In genomic region chr7:93711926-93712325, GRCh38 we compare ENCODE assay signal across 21 cellular contexts.
DNase-seq lines count a peak whose midpoint lies in the region; ATAC-seq, FAIRE-seq and TF ChIP-seq lines count a peak whose summit lies in the region.
"Had no signal": no experiment of that assay in that cellular context is flagged by ENCODE, and none has a peak within 500 bp of the region (broad histone marks: within the 10 kb centered on the region; RNA-seq: fewer than 3 reads in every experiment).

No MANE protein-coding gene starts in this region.

- no peak for FAIRE-seq in K562 (lab: Jason Lieb, UNC)
- FAIRE-seq in pancreas (lab: Jason Lieb, UNC) = no peak
- FAIRE-seq: A549, D721Med, G401.6, GM12891, GM19239 had no signal

- ATAC-seq in K562 (no peak), GM21381 (IDR thresholded peaks at IDR 0.05; ENCODE audit: unreplicated experiment) (no peak), pancreas (no peak)
- ATAC-seq: A549; CD8-positive, alpha-beta T cell had no signal

- H3K36me3 ChIP-seq in SK-N-MC (ENCODE audit: insufficient read depth, low read length) (no peaks in the 10 kb centered on the region), K562 (ENCODE audit: control insufficient read depth, insufficient read depth, low read length) (no peaks in the 10 kb centered on the region), pancreas (no peaks in the 10 kb centered on the region)
- H3K36me3 ChIP-seq: BLaER1 treated with 17β-estradiol and CSF1 and Interleukin-3, amounts not matched to agents 10 nM and 100 nM had no signal

- H3K4me1 ChIP-seq in K562 (replicated peaks in 1 of 2; ENCODE audit: control insufficient read depth in 2 of 2, insufficient read depth in 2 of 2, low read length in 2 of 2) (no peaks in the 10 kb centered on the region), pancreas (no peaks in the 10 kb centered on the region)
- H3K4me1 ChIP-seq: A549, Caco-2 had no signal

- TF ChIP-seq EP300 in K562 (IDR thresholded peaks at IDR 0.05; ENCODE audit: low read length) = no peak

- TF ChIP-seq CTCF in K562 (IDR thresholded peaks at IDR 0.05 in 2 of 3, conservative IDR thresholded peaks at IDR 0.05 in 1 of 3; ENCODE audit: insufficient read depth in 2 of 3, low read depth in 1 of 3, low read length in 3 of 3) = no peak
- no peak for TF ChIP-seq CTCF in pancreas (IDR thresholded peaks at IDR 0.05)

- H4K20me1 ChIP-seq in K562 (replicated peaks; ENCODE audit: control insufficient read depth, insufficient read depth, low read length) = no peaks in the 10 kb centered on the region
- H4K20me1 ChIP-seq: BLaER1 treated with 17β-estradiol and CSF1 and Interleukin-3, amounts not matched to agents 10 nM and 100 nM had no signal

- H3K4me2 ChIP-seq in K562 (ENCODE audit: insufficient read depth, low read length) = no peak overlapping the region
- H3K4me2 ChIP-seq: A549; BLaER1 treated with 17β-estradiol and CSF1 and Interleukin-3, amounts not matched to agents 10 nM and 100 nM had no signal

- H3K9me1 ChIP-seq in K562 (ENCODE audit: control insufficient read depth, insufficient read depth, low read length) = no peaks in the 10 kb centered on the region

- CTCF ChIA-PET in K562 (lab: Yijun Ruan, JAX; ENCODE audit: low intra/inter-chr PET ratio) = no interaction called here

- DNase-seq in SK-N-MC (ENCODE audit: low read depth, low spot score) (peak; percentile 22), K562 (ENCODE audit: extremely low read depth in 1 of 4, low spot score in 3 of 4) (no peak), iris pigment epithelial cell (ENCODE audit: low read depth) (peak; percentile 7), NCI-H510A (lab: John Stamatoyannopoulos, UW) (no peak), pancreas (no peak)
- DNase-seq: AML-193; Caco-2; Calu3; CD4-positive, alpha-beta T cell; CD8-positive, alpha-beta T cell; DMS79 treated with DMSO at 0.1 percent for 48 hours; GF-D8 had no signal

- H3K27ac ChIP-seq in SK-N-MC (0 out of 2 replicates have a peak overlapping the region, but pooled peaks have one; percentile 7), K562 (ENCODE audit: extremely low read depth, low read depth, low read length) (no peak overlapping the region), pancreas (no peak overlapping the region)
- H3K27ac ChIP-seq: 22Rv1; A549; BLaER1 treated with 17β-estradiol and CSF1 and Interleukin-3, amounts not matched to agents 10 nM and 100 nM; C4-2B had no signal

- intact Hi-C loops in K562 (cut with micrococcal nuclease) (no loop called here), pancreas (cut with DNase I) (no loop called here)

- in situ Hi-C loops in K562 (cut with MboI) = no loop called here

- 7% methylated on average over 5 of the region's 5 CpGs for WGBS in K562 (ENCODE audit: insufficient coverage, low coverage, missing lambda C conversion rate)
- 63 to 72% methylated on average over 5 of the region's 5 CpGs for WGBS in pancreas, 2 donors

- no TSS peak for BruUV-seq in K562 (replicated peaks; lab: Mats Ljungman, UMichigan)

- H3K9me3 ChIP-seq in SK-N-MC (ENCODE audit: low read depth, low read length) = no peaks in the 10 kb centered on the region
- no peaks in the 10 kb centered on the region for H3K9me3 ChIP-seq in K562 (replicated peaks; ENCODE audit: control insufficient read depth, insufficient read depth, low read depth, low read length)
- no peaks in the 10 kb centered on the region for H3K9me3 ChIP-seq in pancreas
- H3K9me3 ChIP-seq: A549; BLaER1 treated with 17β-estradiol and CSF1 and Interleukin-3, amounts not matched to agents 10 nM and 100 nM; Caco-2 had no signal

- H3K27me3 ChIP-seq in K562 (ENCODE audit: control insufficient read depth in 2 of 2, insufficient read depth in 2 of 2, low read length in 2 of 2) = no peaks in the 10 kb centered on the region
- H3K27me3 ChIP-seq in pancreas = peaks cover 0 to 4% (median 0%) of the 10 kb centered on the region in 4 donors
- H3K27me3 ChIP-seq: BLaER1 treated with 17β-estradiol and CSF1 and Interleukin-3, amounts not matched to agents 10 nM and 100 nM had no signal

- H2AFZ ChIP-seq in K562 (ENCODE audit: low read depth, low read length) = no peak overlapping the region

- no peak for TF ChIP-seq RAD21 in K562 (CRISPR knock-in tag; conservative IDR thresholded peaks at IDR 0.05 in 1 of 2, IDR thresholded peaks at IDR 0.05 in 1 of 2)

- no peak for TF ChIP-seq POLR2A in K562 (conservative IDR thresholded peaks at IDR 0.05)

- H3K79me2 ChIP-seq in K562 (ENCODE audit: control insufficient read depth, insufficient read depth, low read length) = no peaks in the 10 kb centered on the region

- POLR2A ChIA-PET in K562 (lab: Yijun Ruan, JAX) = no interaction called here

- peak overlapping the region; percentile 16; the same call in 1 of the 2 replicates for H3K4me3 ChIP-seq in SK-N-MC
- H3K4me3 ChIP-seq in K562 = no peak overlapping the region
- H3K4me3 ChIP-seq in pancreas = no peak overlapping the region
- H3K4me3 ChIP-seq: A549; BLaER1 treated with 17β-estradiol and CSF1 and Interleukin-3, amounts not matched to agents 10 nM and 100 nM had no signal

- H3K9ac ChIP-seq in SK-N-MC (ENCODE audit: insufficient read length) (no peak overlapping the region), K562 (ENCODE audit: insufficient read depth in 1 of 2, low read depth in 2 of 2, low read length in 2 of 2) (no peak overlapping the region)
- H3K9ac ChIP-seq: BLaER1 treated with 17β-estradiol and CSF1 and Interleukin-3, amounts not matched to agents 10 nM and 100 nM had no signal

TF ChIP-seq in K562, 482 proteins besides CTCF, POLR2A, EP300 and RAD21:
- TF ChIP-seq CBX8 (IDR thresholded peaks at IDR 0.05; ENCODE audit: borderline replicate concordance, extremely low read depth, low read depth, low read length, poor library complexity, severe bottlenecking) = peak; percentile 25
- TF ChIP-seq, protein P1, sequence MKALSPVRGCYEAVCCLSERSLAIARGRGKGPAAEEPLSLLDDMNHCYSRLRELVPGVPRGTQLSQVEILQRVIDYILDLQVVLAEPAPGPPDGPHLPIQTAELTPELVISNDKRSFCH (CRISPR knock-in tag; IDR thresholded peaks at IDR 0.05) = no peak
- TF ChIP-seq, protein P1 (tag; IDR thresholded peaks at IDR 0.05) = no peak
TF ChIP-seq in K562: peak in this region for 1.

Comparison
In these comparisons a context has a peak if more than half of its experiments do, and no peak if none do; other contexts are left out.
1. DNase-seq: peak in SK-N-MC (single experiment) and iris pigment epithelial cell (single experiment); none in K562 (0 of 4), NCI-H510A (single experiment) and pancreas (0 of 6).